16 cellular contexts compared by ENCODE assay signal in genomic region chr21:28152729-28153128, GRCh38.
DNase-seq lines count a peak whose midpoint lies in the region; ATAC-seq and TF ChIP-seq lines count a peak whose summit lies in the region.
"Had no signal": no experiment of that assay in that cellular context is flagged by ENCODE, and none has a peak within 500 bp of the region (broad histone marks: within the 10 kb centered on the region; RNA-seq: fewer than 3 reads in every experiment).

No MANE protein-coding gene starts in this region.

- DNase-seq in HCEC 1CT (peak; percentile 33), RWPE2 (ENCODE audit: low spot score) (no peak), epithelial cell of esophagus (ENCODE audit: low read depth) (peak; percentile 74), fibroblast of villous mesenchyme (ENCODE audit: low read depth) (peak; percentile 65), activated gamma-delta T cell treated with Interleukin-2 at 50 U/mL for 16 hours (no peak), KG1 (lab: John Stamatoyannopoulos, UW) (no peak), NK-92 (lab: John Stamatoyannopoulos, UW; ENCODE audit: unreplicated experiment) (no peak), NCI-H526 (lab: John Stamatoyannopoulos, UW) (no peak)
- DNase-seq: ACHN; AML-193; Caco-2; CD4-positive, alpha-beta T cell; GDM1; GM23248 had no signal

- no peaks in the 10 kb centered on the region for H3K27me3 ChIP-seq in RWPE2 (ENCODE audit: insufficient read depth, poor library complexity, severe bottlenecking)

- 0 out of 3 replicates have a peak, but pooled peaks have one; percentile 33 for ATAC-seq in RWPE2 (ENCODE audit: low read depth)

- no peaks in the 10 kb centered on the region for H3K36me3 ChIP-seq in RWPE2 (ENCODE audit: low read depth)
- H3K36me3 ChIP-seq: HAP-1 had no signal

- TF ChIP-seq CTCF in RWPE2 (IDR thresholded peaks at IDR 0.05; ENCODE audit: poor library complexity, severe bottlenecking) (no peak), epithelial cell of esophagus (IDR thresholded peaks at IDR 0.05; ENCODE audit: insufficient read depth, low read depth, low read length, missing control alignments) (no peak), fibroblast of villous mesenchyme (IDR thresholded peaks at IDR 0.05; ENCODE audit: insufficient read depth, low read depth, low read length) (no peak)

- H3K9me3 ChIP-seq in RWPE2 (ENCODE audit: severe bottlenecking) = no peaks in the 10 kb centered on the region
- H3K9me3 ChIP-seq: Caco-2, HAP-1 had no signal

- H3K4me1 ChIP-seq in RWPE2 (ENCODE audit: insufficient read depth, poor library complexity, severe bottlenecking) = no peaks in the 10 kb centered on the region
- H3K4me1 ChIP-seq: Caco-2, HAP-1 had no signal

- H3K27ac ChIP-seq in RWPE2 (ENCODE audit: poor library complexity, severe bottlenecking) = no peak overlapping the region
- H3K27ac ChIP-seq: C4-2B, GM23248 had no signal

- H3K4me3 ChIP-seq in RWPE2 (ENCODE audit: severe bottlenecking) = no peak overlapping the region
- H3K4me3 ChIP-seq in epithelial cell of esophagus (ENCODE audit: low read length) = no peak overlapping the region
- H3K4me3 ChIP-seq in fibroblast of villous mesenchyme (ENCODE audit: low read depth, low read length) = no peak overlapping the region
- H3K4me3 ChIP-seq: GM23248, HAP-1 had no signal

Comparison
In these comparisons a context has a peak if more than half of its experiments do, and no peak if none do; other contexts are left out.
1. DNase-seq: peak in HCEC 1CT (single experiment), epithelial cell of esophagus (single experiment) and fibroblast of villous mesenchyme (single experiment); none in RWPE2 (single experiment), activated gamma-delta T cell treated with Interleukin-2 at 50 U/mL for 16 hours (single experiment), KG1 (single experiment), NK-92 (single experiment) and NCI-H526 (0 of 2).